Comparison of ENCODE assay signal across 8 cellular contexts in genomic region chr3:149657796-149658443, GRCh38. TPM values are rescaled to one million over a fixed set of nuclear protein-coding genes. Genes with fewer than 3 reads are reported as not detected.
DNase-seq lines count a peak whose midpoint lies in the region; ATAC-seq and TF ChIP-seq lines count a peak whose summit lies in the region.

WWTR1 (minus strand) TSS chr3:149658025; CDS start chr3:149657306, 719 bp downstream.

- DNase-seq in Calu3 (peak; percentile 99), SK-N-SH (peak; percentile 80), breast epithelium (ENCODE audit: low spot score in 2 of 2) (peak; percentile 95 to 97), iPS DF 6.9 (ENCODE audit: low read depth, low spot score) (peak; percentile 79), retina (peak; percentile 92), NCI-H1694 treated with DMSO at 0.1 percent for 48 hours (lab: John Stamatoyannopoulos, UW) (no peak)

- H2AFZ ChIP-seq in SK-N-SH (ENCODE audit: low read depth), result peak within 1 kb of the TSS; percentile 71

- BruUV-seq in Calu3 (replicated peaks; lab: Mats Ljungman, UMichigan), result no TSS peak

- H3K4me1 ChIP-seq in SK-N-SH (ENCODE audit: control insufficient read depth in 1 of 2, insufficient read depth in 2 of 2, low read depth in 1 of 2, low read length in 1 of 2) (peaks cover 4 to 31% of the 10 kb centered on the region in 2 experiments; a peak in 2 of 4 replicates), breast epithelium (no peaks in the 10 kb centered on the region), iPS DF 6.9 (ENCODE audit: control insufficient read depth, insufficient read depth, low read length) (0 out of 2 replicates have a peak, but pooled peaks cover 1% of the 10 kb centered on the region)

- H3K4me3 Mint-ChIP-seq in Calu3 (ENCODE audit: low read depth, unreplicated experiment), result peak within 1 kb of the TSS; percentile 91

- H3K4me1 Mint-ChIP-seq in Calu3 (ENCODE audit: low read depth, unreplicated experiment), result peaks cover 37% of the 10 kb centered on the region

- H3F3A ChIP-seq in SK-N-SH (replicated peaks; ENCODE audit: insufficient read depth), result peaks cover 26% of the 10 kb centered on the region

- TF ChIP-seq POLR2A in breast epithelium (IDR thresholded peaks at IDR 0.05), result peak; percentile 90

- H3K9me3 Mint-ChIP-seq in Calu3 (ENCODE audit: low read depth, unreplicated experiment), result no peaks in the 10 kb centered on the region

- TF ChIP-seq CTCF in Calu3 (IDR thresholded peaks at IDR 0.05; ENCODE audit: unreplicated experiment), result no peak
- TF ChIP-seq CTCF in SK-N-SH (IDR thresholded peaks at IDR 0.05), result no peak
- TF ChIP-seq CTCF in breast epithelium (IDR thresholded peaks at IDR 0.05), result no peak

- 5% methylated on average over 19 of the region's 46 CpGs for WGBS in SK-N-SH (ENCODE audit: low lambda C conversion rate)
- no CpG with 5 or more reads among the region's 46 CpGs for WGBS in iPS DF 6.9 (ENCODE audit: insufficient coverage, insufficient read length)

- ATAC-seq in GM19452 (IDR thresholded peaks at IDR 0.05; ENCODE audit: unreplicated experiment) (peak; percentile 58), HG03460 (IDR thresholded peaks at IDR 0.05; ENCODE audit: unreplicated experiment) (peak; percentile 58)

- intact Hi-C loops in Calu3 (cut with micrococcal nuclease; ENCODE audit: unreplicated experiment), result loop anchor here (1.0 to 10.0 kb wide), 6 partner anchors 17 to 273 kb away; no protein-coding TSS in a partner anchor
- intact Hi-C loops in breast epithelium (cut with DNase I; ENCODE audit: low total_unique reads), result no loop called here

- H3K9me3 ChIP-seq in SK-N-SH (no peaks in the 10 kb centered on the region), breast epithelium (no peaks in the 10 kb centered on the region), iPS DF 6.9 (ENCODE audit: control insufficient read depth, insufficient read depth, low read length) (no peaks in the 10 kb centered on the region)

- POLR2A ChIA-PET in SK-N-SH (lab: Yijun Ruan, JAX), result no interaction called here

- H3K79me2 ChIP-seq in SK-N-SH (ENCODE audit: insufficient read depth), result peaks cover 49% of the 10 kb centered on the region

- peak within 1 kb of the TSS; percentile 92 for H3K27ac Mint-ChIP-seq in Calu3 (ENCODE audit: unreplicated experiment)

- H3K9ac ChIP-seq in SK-N-SH, result peak within 1 kb of the TSS; percentile 84

- peaks cover 29% of the 10 kb centered on the region for H4K20me1 ChIP-seq in SK-N-SH (ENCODE audit: insufficient read depth)

- H3K27ac ChIP-seq in SK-N-SH (ENCODE audit: low read depth in 2 of 2, low read length in 1 of 2) (peak within 1 kb of the TSS; percentile 81 to 93), breast epithelium (peak within 1 kb of the TSS; percentile 97 to 99), iPS DF 6.9 (ENCODE audit: low read length) (no peak within 1 kb of the TSS)

- H3K27me3 ChIP-seq in SK-N-SH (ENCODE audit: insufficient read depth), result no peaks in the 10 kb centered on the region
- no peaks in the 10 kb centered on the region for H3K27me3 ChIP-seq in breast epithelium
- no peaks in the 10 kb centered on the region for H3K27me3 ChIP-seq in iPS DF 6.9 (ENCODE audit: control insufficient read depth, insufficient read depth, low read length)

- peaks cover 67% of the 10 kb centered on the region for H3K36me3 Mint-ChIP-seq in Calu3 (ENCODE audit: insufficient read depth, unreplicated experiment)

- H3K9me2 ChIP-seq in SK-N-SH, result no peaks in the 10 kb centered on the region

- H3K36me3 ChIP-seq in SK-N-SH (replicated peaks in 1 of 2; ENCODE audit: control insufficient read depth in 1 of 2, insufficient read depth in 2 of 2, low read length in 1 of 2) (peaks cover 0 to 10% of the 10 kb centered on the region in 2 experiments), breast epithelium (no peaks in the 10 kb centered on the region), iPS DF 6.9 (ENCODE audit: control insufficient read depth, insufficient read depth, low read length) (no peaks in the 10 kb centered on the region)

- TF ChIP-seq EP300 in SK-N-SH (IDR thresholded peaks at IDR 0.05; ENCODE audit: borderline replicate concordance in 1 of 2, low read depth in 1 of 2, low read length in 1 of 2), result no peak; a peak in 1 of 4 replicates

- peak within 1 kb of the TSS; percentile 94 for H3K4me2 ChIP-seq in SK-N-SH

- CTCF ChIA-PET in Calu3 (lab: Charles Lee) (interaction anchor here (0.6 to 2.4 kb wide), 23 partner anchors 10 to 150 kb away, joined by 3 to 29 read pairs (median 7); partner anchors contain the start of gene COMMD2), SK-N-SH (lab: Yijun Ruan, JAX) (interaction anchor here (1.2 to 2.0 kb wide), 2 partner anchors 59 to 127 kb away, joined by 3 to 7 read pairs; no protein-coding TSS in a partner anchor)

- H3K4me3 ChIP-seq in SK-N-SH (ENCODE audit: low read depth in 2 of 2, low read length in 1 of 2) (peak within 1 kb of the TSS; percentile 67 to 75), breast epithelium (peak within 1 kb of the TSS; percentile 72 to 89 (median 78)), iPS DF 6.9 (ENCODE audit: low read length) (peak within 1 kb of the TSS; percentile 29)

- no peak for TF ChIP-seq RAD21 in SK-N-SH (IDR thresholded peaks at IDR 0.05; ENCODE audit: low read length)

- H3K27me3 Mint-ChIP-seq in Calu3 (ENCODE audit: unreplicated experiment), result no peaks in the 10 kb centered on the region

TF ChIP-seq in SK-N-SH, 30 proteins besides CTCF, POLR2A, EP300 and RAD21 (continues in another document):
- TF ChIP-seq GATA2 (CRISPR knock-in tag; IDR thresholded peaks at IDR 0.05), result no peak
- 0 out of 2 replicates have a peak, but pooled peaks have one; percentile 14 for TF ChIP-seq FOSL2 (IDR thresholded peaks at IDR 0.05; ENCODE audit: borderline replicate concordance, low read depth)
- TF ChIP-seq MXI1 (IDR thresholded peaks at IDR 0.05; ENCODE audit: low read depth, low read length), result no peak
- TF ChIP-seq YY1 (IDR thresholded peaks at IDR 0.05; ENCODE audit: low read depth), result peak; percentile 23; the same call in 1 of the 2 replicates
- no peak for TF ChIP-seq MEF2A (IDR thresholded peaks at IDR 0.05; ENCODE audit: borderline replicate concordance, low read depth)
- peak; percentile 72 for TF ChIP-seq TAF1 (IDR thresholded peaks at IDR 0.05; ENCODE audit: borderline replicate concordance, low read depth, low read length)
- TF ChIP-seq GABPA (IDR thresholded peaks at IDR 0.05; ENCODE audit: low read depth), result no peak
- TF ChIP-seq RCOR1 (IDR thresholded peaks at IDR 0.05; ENCODE audit: low read length), result no peak
- TF ChIP-seq NFIC (IDR thresholded peaks at IDR 0.05; ENCODE audit: borderline replicate concordance), result no peak; the same call in 1 of the 2 replicates
- TF ChIP-seq TCF12 (IDR thresholded peaks at IDR 0.05), result peak; percentile 57
- TF ChIP-seq RXRA (IDR thresholded peaks at IDR 0.05; ENCODE audit: borderline replicate concordance, low read depth), result peak; percentile 54
- peak; percentile 68; the same call in 1 of the 2 replicates for TF ChIP-seq SIN3A (IDR thresholded peaks at IDR 0.05; ENCODE audit: borderline replicate concordance, low read depth, low read length)
- no peak for TF ChIP-seq RFX5 (IDR thresholded peaks at IDR 0.05; ENCODE audit: low read length)
- peak; percentile 69; the same call in 1 of the 2 replicates for TF ChIP-seq MAX (IDR thresholded peaks at IDR 0.05; ENCODE audit: low read depth)
- TF ChIP-seq SMC3 (IDR thresholded peaks at IDR 0.05; ENCODE audit: low read depth, low read length), result no peak; the same call in 1 of the 2 replicates
- TF ChIP-seq, protein P1, sequence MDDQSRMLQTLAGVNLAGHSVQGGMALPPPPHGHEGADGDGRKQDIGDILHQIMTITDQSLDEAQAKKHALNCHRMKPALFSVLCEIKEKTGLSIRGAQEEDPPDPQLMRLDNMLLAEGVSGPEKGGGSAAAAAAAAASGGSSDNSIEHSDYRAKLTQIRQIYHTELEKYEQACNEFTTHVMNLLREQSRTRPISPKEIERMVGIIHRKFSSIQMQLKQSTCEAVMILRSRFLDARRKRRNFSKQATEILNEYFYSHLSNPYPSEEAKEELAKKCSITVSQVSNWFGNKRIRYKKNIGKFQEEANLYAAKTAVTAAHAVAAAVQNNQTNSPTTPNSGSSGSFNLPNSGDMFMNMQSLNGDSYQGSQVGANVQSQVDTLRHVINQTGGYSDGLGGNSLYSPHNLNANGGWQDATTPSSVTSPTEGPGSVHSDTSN (IDR thresholded peaks at IDR 0.05), result no peak; the same call in none of the 2 replicates
- no peak for TF ChIP-seq FOXM1 (IDR thresholded peaks at IDR 0.05; ENCODE audit: low read depth)
- TF ChIP-seq FOXJ3 (CRISPR knock-in tag; IDR thresholded peaks at IDR 0.05), result no peak
- TF ChIP-seq IRF3 (IDR thresholded peaks at IDR 0.05; ENCODE audit: low read depth, low read length), result no peak
- TF ChIP-seq NRF1 (IDR thresholded peaks at IDR 0.05; ENCODE audit: low read depth, low read length), result no peak
- TF ChIP-seq CHD2 (IDR thresholded peaks at IDR 0.05; ENCODE audit: low read length, partially characterized antibody), result no peak
- no peak for TF ChIP-seq USF1 (IDR thresholded peaks at IDR 0.05; ENCODE audit: borderline replicate concordance, low read depth)
- peak; percentile 88; the same call in 1 of the 2 replicates for TF ChIP-seq POLR2AphosphoS5 (IDR thresholded peaks at IDR 0.05; ENCODE audit: low read depth, low read length)

RNA-seq across cellular contexts. Expression of gene WWTR1, which starts in this region (rescaled TPM):
- total RNA-seq in Calu3 (2022) (202 and 269 TPM in 2 replicates), breast epithelium (10 to 100 TPM; 53.6 to 98.2 (median 91.4) TPM)
- polyA plus RNA-seq in SK-N-SH (2012; rRNA removed), result 60.6 and 64.1 TPM in 2 replicates
- polyA plus RNA-seq in SK-N-SH (2012; cell fraction: cytosol; rRNA removed), result 58.4 and 61.3 TPM in 2 replicates
- polyA plus RNA-seq in SK-N-SH (2012; cell fraction: nucleus; rRNA removed), result 62.1 and 86.3 TPM in 2 replicates
